In the genomic region with DNA sequence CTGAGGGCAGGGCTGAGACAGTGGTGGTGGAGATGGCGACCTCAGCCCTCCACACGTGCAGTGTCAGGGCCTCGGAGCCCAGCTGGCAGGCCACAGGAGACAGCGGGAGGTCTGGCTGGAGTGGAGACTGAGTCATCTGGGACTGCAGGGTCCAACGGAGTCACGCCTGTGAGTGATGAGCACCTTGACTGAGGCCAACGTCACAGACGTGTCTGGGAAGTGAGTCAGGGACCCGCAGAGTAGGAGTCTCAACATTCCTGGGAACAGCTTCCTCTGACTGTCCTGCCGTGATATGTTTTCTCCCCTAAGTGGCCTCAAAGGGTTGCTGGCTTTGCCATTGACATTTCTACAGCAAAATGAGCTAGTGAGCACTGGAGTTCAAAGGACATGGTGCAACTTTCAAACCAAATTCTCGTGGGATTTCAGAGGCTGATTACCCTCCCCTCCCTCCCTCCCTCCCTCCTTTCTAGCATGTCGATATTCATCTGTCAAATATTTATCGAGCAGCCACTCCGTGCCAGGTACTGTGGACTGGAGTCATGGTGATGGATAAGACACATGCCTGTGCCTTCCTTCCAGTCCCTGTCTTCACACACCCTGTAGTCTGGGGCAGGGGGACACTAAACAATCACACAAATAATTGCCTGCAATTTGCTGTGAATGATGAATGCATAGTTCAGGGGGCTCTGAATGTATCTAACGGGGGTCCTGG, we compare ENCODE assay signal across 12 cellular contexts. TPM values are rescaled to one million over a fixed set of nuclear protein-coding genes. Genes with fewer than 3 reads are reported as not detected.
DNase-seq lines count a peak whose midpoint lies in the region; ATAC-seq, FAIRE-seq and TF ChIP-seq lines count a peak whose summit lies in the region.
"Had no signal": no experiment of that assay in that cellular context is flagged by ENCODE, and none has a peak within 500 bp of the region (broad histone marks: within the 10 kb centered on the region; RNA-seq: fewer than 3 reads in every experiment).

No MANE protein-coding gene starts in this region.

- H3K4me3 Mint-ChIP-seq in astrocyte (ENCODE audit: unreplicated experiment): peak overlapping the region; percentile 42
- H3K4me3 Mint-ChIP-seq: CD14-positive monocyte, nephron had no signal

- no peaks in the 10 kb centered on the region for H4K20me1 ChIP-seq in astrocyte (ENCODE audit: insufficient read depth, low read length)

- no peaks in the 10 kb centered on the region for H3K36me3 Mint-ChIP-seq in astrocyte (ENCODE audit: low read depth, unreplicated experiment)
- H3K36me3 Mint-ChIP-seq: CD14-positive monocyte had no signal

- peak overlapping the region; percentile 72 for H3K4me2 ChIP-seq in astrocyte (ENCODE audit: low read length)

- no peak overlapping the region for H3K27ac ChIP-seq in right cardiac atrium (ENCODE audit: low read length)
- peak overlapping the region; percentile 98 for H3K27ac ChIP-seq in astrocyte (ENCODE audit: low read depth, low read length)
- H3K27ac ChIP-seq in uterus: no peak overlapping the region

- peak; percentile 47 to 70 (median 54) for DNase-seq in right cardiac atrium
- DNase-seq in Right ventricle myocardium superior: no peak
- DNase-seq in astrocyte (ENCODE audit: low read depth): peak; percentile 100
- DNase-seq in kidney tubule cell (ENCODE audit: low spot score): peak; percentile 100
- peak; percentile 27 to 64 for DNase-seq in uterus
- no peak for DNase-seq in OCI-M2 (lab: John Stamatoyannopoulos, UW; ENCODE audit: unreplicated experiment)
- no peak for DNase-seq in activated effector memory CD4-positive, alpha-beta T cell treated with Interleukin-2 at 50 U/mL for 16 hours
- no peak for DNase-seq in CD1c-positive myeloid dendritic cell (ENCODE audit: extremely low spot score)
- DNase-seq: NCI-H1105 treated with DMSO at 0.1 percent for 48 hours, SHP77 treated with DMSO at 0.1 percent for 48 hours had no signal

- FAIRE-seq in astrocyte (lab: Jason Lieb, UNC): peak; percentile 100

- peaks cover 5% of the 10 kb centered on the region for H3K27me3 Mint-ChIP-seq in astrocyte (ENCODE audit: low read depth, unreplicated experiment)

- H3K4me3 ChIP-seq in right cardiac atrium (ENCODE audit: low read length): no peak overlapping the region
- H3K4me3 ChIP-seq in astrocyte (ENCODE audit: insufficient read depth, low read depth, low read length): no peak overlapping the region
- no peak overlapping the region for H3K4me3 ChIP-seq in uterus

- TF ChIP-seq POLR2A in uterus (IDR thresholded peaks at IDR 0.05): no peak

- WGBS in right cardiac atrium: 57% methylated on average over 15 of the region's 15 CpGs

- H3K9me3 Mint-ChIP-seq in astrocyte (ENCODE audit: unreplicated experiment): no peaks in the 10 kb centered on the region
- H3K9me3 Mint-ChIP-seq: CD14-positive monocyte, nephron had no signal

- H3K9me3 ChIP-seq in right cardiac atrium (ENCODE audit: control insufficient read depth, low read length) (no peaks in the 10 kb centered on the region), astrocyte (ENCODE audit: insufficient read depth, low read depth, low read length) (no peaks in the 10 kb centered on the region), uterus (no peaks in the 10 kb centered on the region)

- intact Hi-C loops in right cardiac atrium (cut with DNase I) (no loop called here), Right ventricle myocardium superior (cut with DNase I) (no loop called here), uterus (cut with DNase I; ENCODE audit: low total_unique reads) (no loop called here)

- no peaks in the 10 kb centered on the region for H3K27me3 ChIP-seq in right cardiac atrium (ENCODE audit: control insufficient read depth, insufficient read depth)
- no peaks in the 10 kb centered on the region for H3K27me3 ChIP-seq in astrocyte (ENCODE audit: insufficient read depth, low read length)
- no peaks in the 10 kb centered on the region for H3K27me3 ChIP-seq in uterus

- peak; percentile 9 to 84 for ATAC-seq in right cardiac atrium
- no peak for ATAC-seq in Right ventricle myocardium superior (ENCODE audit: poor library complexity)

- no peaks in the 10 kb centered on the region for H3K79me2 ChIP-seq in astrocyte (ENCODE audit: insufficient read depth, low read length)

- H3K4me1 Mint-ChIP-seq in astrocyte (ENCODE audit: low read depth, unreplicated experiment): peaks cover 41% of the 10 kb centered on the region
- H3K4me1 Mint-ChIP-seq: CD14-positive monocyte had no signal

- no peak overlapping the region for H2AFZ ChIP-seq in astrocyte (ENCODE audit: low read depth, low read length)

- H3K36me3 ChIP-seq in astrocyte (ENCODE audit: insufficient read depth, low read length) (no peaks in the 10 kb centered on the region), uterus (no peaks in the 10 kb centered on the region)

- TF ChIP-seq CTCF in astrocyte (IDR thresholded peaks at IDR 0.05; ENCODE audit: insufficient read depth, low read depth, low read length) (no peak), uterus (IDR thresholded peaks at IDR 0.05) (no peak)

- peak overlapping the region; percentile 87 for H3K9ac ChIP-seq in astrocyte (ENCODE audit: low read length)

- no peaks in the 10 kb centered on the region for H3K4me1 ChIP-seq in right cardiac atrium (ENCODE audit: control insufficient read depth, insufficient read depth, low read length)
- peaks cover 36% of the 10 kb centered on the region for H3K4me1 ChIP-seq in astrocyte (ENCODE audit: insufficient read depth, low read length)
- H3K4me1 ChIP-seq in uterus: no peaks in the 10 kb centered on the region

- peak overlapping the region; percentile 99 for H3K27ac Mint-ChIP-seq in astrocyte (ENCODE audit: unreplicated experiment)
- H3K27ac Mint-ChIP-seq: nephron had no signal

RNA-seq across cellular contexts. Expression of a gene that starts 53.3 kb away (rescaled TPM):
- total RNA-seq in right cardiac atrium (10 to 100 TPM; 44.6 to 57.6 (median 47.6) TPM), Right ventricle myocardium superior (63.0 TPM), astrocyte (150 and 197 TPM in 2 replicates), uterus (10 to 100 TPM; 49.4 to 87.5 (median 61.4) TPM)
- 22.9 TPM for polyA plus RNA-seq in right cardiac atrium
- polyA plus RNA-seq: CD14-positive monocyte had no signal

RNA-seq across cellular contexts. Expression of a gene that starts 58.2 kb away (rescaled TPM):
- 10 to 100 TPM; 75.6 to 95.8 (median 81.3) TPM for total RNA-seq in right cardiac atrium
- polyA plus RNA-seq in right cardiac atrium: 87.7 TPM
- 78.3 TPM for total RNA-seq in Right ventricle myocardium superior
- total RNA-seq in astrocyte: 52.5 and 61.0 TPM in 2 replicates
- total RNA-seq in uterus: 10 to 100 TPM; 17.6 to 64.8 (median 51.7) TPM

RNA-seq across cellular contexts. Expression of a gene that starts 58.3 kb away (rescaled TPM):
- total RNA-seq in right cardiac atrium: 10 to 100 TPM; 31.3 to 41.6 (median 39.4) TPM
- 34.6 TPM for polyA plus RNA-seq in right cardiac atrium
- 32.5 TPM for total RNA-seq in Right ventricle myocardium superior
- total RNA-seq in astrocyte: 20.2 and 21.3 TPM in 2 replicates
- 10 to 100 TPM in 3 of 4 donors, 1 to 10 TPM in 1; 5.9 to 25.5 (median 16.5) TPM for total RNA-seq in uterus

Comparison
In these comparisons a context has a peak if more than half of its experiments do, and no peak if none do; other contexts are left out.
1. DNase-seq: peak in right cardiac atrium (3 of 3), astrocyte (single experiment), kidney tubule cell (single experiment) and uterus (2 of 2); none in Right ventricle myocardium superior (single experiment), OCI-M2 (single experiment), activated effector memory CD4-positive, alpha-beta T cell treated with Interleukin-2 at 50 U/mL for 16 hours (single experiment) and CD1c-positive myeloid dendritic cell (single experiment).